ENCODE assay signal across 8 cellular contexts in genomic region chr3:69791919-69792399, GRCh38. TPM values are rescaled to one million over a fixed set of nuclear protein-coding genes. Genes with fewer than 3 reads are reported as not detected.
DNase-seq lines count a peak whose midpoint lies in the region; ATAC-seq and TF ChIP-seq lines count a peak whose summit lies in the region.

No MANE protein-coding gene starts in this region.

- 10 to 19% (median 12%) methylated on average over 3 of the region's 3 CpGs for WGBS in heart left ventricle, 4 donors
- 28 to 52% (median 49%) methylated on average over 3 of the region's 3 CpGs for WGBS in stomach, 5 donors

- TF ChIP-seq EP300 in stomach (IDR thresholded peaks at IDR 0.05): no peak

- H3K27me3 ChIP-seq in heart left ventricle (no peaks in the 10 kb centered on the region), stomach (no peaks in the 10 kb centered on the region)

- ATAC-seq in heart left ventricle: peak; percentile 33 to 66 (median 59)
- ATAC-seq in HG02623 (IDR thresholded peaks at IDR 0.05; ENCODE audit: unreplicated experiment): no peak
- no peak for ATAC-seq in GM21576 (IDR thresholded peaks at IDR 0.05; ENCODE audit: unreplicated experiment)

- H3K36me3 ChIP-seq in heart left ventricle (no peaks in the 10 kb centered on the region), stomach (no peaks in the 10 kb centered on the region)

- intact Hi-C loops in heart left ventricle (cut with DNase I): loop anchor here (2.0 to 10.0 kb wide), 10 partner anchors 50 to 155 kb away; partner anchors contain the start of gene MITF (in 1 of the 10)
- intact Hi-C loops in stomach (cut with DNase I; ENCODE audit: low total_unique reads): loop anchor here (10.0 kb wide), 1 partner anchor 97 kb away; no protein-coding TSS in a partner anchor

- TF ChIP-seq POLR2A in heart left ventricle (IDR thresholded peaks at IDR 0.05) (no peak), stomach (IDR thresholded peaks at IDR 0.05) (no peak)

- TF ChIP-seq CTCF in heart left ventricle (IDR thresholded peaks at IDR 0.05) (peak in 11 of 12 donors; percentile 28 to 73 (median 56)), stomach (IDR thresholded peaks at IDR 0.05) (peak in 2 of 7 experiments; percentile 41 to 43)

- H3K27ac ChIP-seq in heart left ventricle (peak overlapping the region in 10 of 12 donors; percentile 26 to 72 (median 45)), stomach (peak overlapping the region in 3 of 5 donors; percentile 2 to 40 (median 3))

- H3K4me3 ChIP-seq in heart left ventricle (peak overlapping the region in 3 of 12 donors; percentile 6 to 14 (median 7)), stomach (no peak overlapping the region)

- H3K4me1 ChIP-seq in heart left ventricle: peaks cover 11 to 40% (median 30%) of the 10 kb centered on the region in 12 donors
- peaks cover 0 to 27% (median 11%) of the 10 kb centered on the region in 4 donors for H3K4me1 ChIP-seq in stomach

- DNase-seq in H4 (ENCODE audit: low spot score) (peak; percentile 37), SW480 (ENCODE audit: low spot score) (peak; percentile 25), heart left ventricle (no peak), stomach (no peak), NCI-H69 (lab: John Stamatoyannopoulos, UW) (no peak)
- DNase-seq in effector CD4-positive, alpha-beta T cell: no peak

- H3K9me3 ChIP-seq in heart left ventricle: no peaks in the 10 kb centered on the region
- H3K9me3 ChIP-seq in stomach: no peaks in the 10 kb centered on the region

RNA-seq across cellular contexts. Expression of gene MITF, which starts 52.7 kb away (rescaled TPM):
- total RNA-seq in H4 (2014; rRNA removed; shearing (Covaris generic)): 5.1 and 5.8 TPM in 2 replicates
- total RNA-seq in heart left ventricle: 100 to 1,000 TPM in 2 of 9 donors, 10 to 100 TPM in 7; 61.4 to 114 (median 86.9) TPM
- polyA plus RNA-seq in heart left ventricle: 10 to 100 TPM; 17.9 to 56.9 TPM
- 10 to 100 TPM in 4 of 5 donors, 1 to 10 TPM in 1; 3.5 to 61.3 (median 26.3) TPM for total RNA-seq in stomach
- 1 to 10 TPM; 3.7 to 8.2 (median 7.3) TPM for polyA plus RNA-seq in stomach

Comparison
In these comparisons a context has a peak if more than half of its experiments do, and no peak if none do; other contexts are left out.
1. DNase-seq: peak in H4 (single experiment) and SW480 (single experiment); none in heart left ventricle (0 of 5), stomach (single experiment), effector CD4-positive, alpha-beta T cell (single experiment) and NCI-H69 (single experiment).
2. ATAC-seq: peak in heart left ventricle (4 of 4); none in HG02623 (single experiment) and GM21576 (single experiment).